ENCODE assay signal across 3 cellular contexts in the genomic region with DNA sequence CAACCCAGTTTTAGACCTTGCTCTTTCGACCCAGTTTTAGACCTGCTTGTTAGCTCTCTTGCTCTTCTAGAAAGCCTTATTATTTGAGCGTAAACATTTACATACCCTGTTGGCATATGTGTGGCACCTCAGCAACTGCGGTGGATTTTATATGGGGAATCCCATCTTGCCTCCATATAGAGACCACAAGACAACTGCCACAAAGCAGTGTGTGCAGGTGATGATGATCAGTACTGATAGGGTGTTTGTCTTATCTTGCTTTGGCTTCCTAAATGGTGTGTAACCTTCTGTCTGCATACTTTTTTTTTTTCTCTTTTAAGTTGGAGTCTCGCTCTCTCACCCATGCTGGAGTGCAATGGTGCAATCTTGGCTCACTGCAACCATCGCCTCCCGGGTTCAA.
"Had no signal": no experiment of that assay in that cellular context is flagged by ENCODE, and none has a peak within 500 bp of the region (broad histone marks: within the 10 kb centered on the region; RNA-seq: fewer than 3 reads in every experiment).

No MANE protein-coding gene starts in this region.

- H3K4me3 ChIP-seq: GM12878 had no signal

- DNase-seq: GDM1, GF-D8 had no signal
